In genomic region chr1:21499283-21499945, GRCh38 we compare ENCODE assay signal across 23 cellular contexts. TPM values are rescaled to one million over a fixed set of nuclear protein-coding genes. Genes with fewer than 3 reads are reported as not detected.
"Had no signal": no experiment of that assay in that cellular context is flagged by ENCODE, and none has a peak within 500 bp of the region (broad histone marks: within the 10 kb centered on the region; RNA-seq: fewer than 3 reads in every experiment).

No MANE protein-coding gene starts in this region.

- H3K36me3 ChIP-seq: brain microvascular endothelial cell, stomach had no signal

- H3K27ac ChIP-seq: brain microvascular endothelial cell, foreskin keratinocyte, hepatocyte, parathyroid adenoma, stomach had no signal

- DNase-seq: activated CD4-positive, alpha-beta T cell treated with anti-CD3 and anti-CD28 coated beads for 36 hours; activated CD4-positive, alpha-beta T cell treated with anti-CD3 and anti-CD28 coated beads, Interleukin-2, amount 50 U/mL, for 48 hours; activated gamma-delta T cell treated with Interleukin-2 at 50 U/mL for 16 hours; activated T-cell treated with anti-CD3 and anti-CD28 coated beads for 4 hours; amniotic stem cell; brain microvascular endothelial cell; cortex of kidney; effector CD4-positive, alpha-beta T cell; foreskin keratinocyte; left cardiac atrium; midbrain; stimulated activated CD4-positive, alpha-beta T cell treated with anti-CD3 and anti-CD28 coated beads, Interleukin-4, amount 100 ng/mL, for 24 hours; stomach had no signal

- H3K27me3 ChIP-seq: brain microvascular endothelial cell, hepatocyte had no signal

- H3K9ac ChIP-seq: parathyroid adenoma had no signal

- H2AFZ ChIP-seq: hepatocyte, parathyroid adenoma had no signal

- H3K4me3 ChIP-seq: hepatocyte, stomach had no signal

- H3K4me2 ChIP-seq: hepatocyte had no signal

- H3K4me1 ChIP-seq: foreskin keratinocyte, parathyroid adenoma, stomach had no signal

- H3K9me3 ChIP-seq: stomach had no signal

- ATAC-seq: activated CD4-positive, alpha-beta T cell treated with anti-CD3 and anti-CD28 coated beads for 36 hours; activated naive CD4-positive, alpha-beta T cell treated with anti-CD3 and anti-CD28 coated beads, Interleukin-2, amount 50 U/mL, for 72 hours; esophagus mucosa; foreskin keratinocyte; left cardiac atrium; sciatic nerve; stimulated activated effector memory CD8-positive, alpha-beta T cell treated with anti-CD3 and anti-CD28 coated beads, Interleukin-12 subunit alpha, Interleukin-12 subunit beta, amount 100 ng/mL, for 72 hours; WTC11 had no signal

RNA-seq across cellular contexts. Expression of gene ALPL, which starts 9.8 kb away (rescaled TPM):
- total RNA-seq: activated CD4-positive, alpha-beta T cell treated with anti-CD3 and anti-CD28 coated beads for 36 hours; activated naive CD4-positive, alpha-beta T cell treated with anti-CD3 and anti-CD28 coated beads, Interleukin-2, amount 50 U/mL, for 72 hours; activated T-helper 1 cell treated with anti-CD3 and anti-CD28 coated beads, Interleukin-12 subunit alpha, Interleukin-12 subunit beta, Interleukin-2, Interleukin-4 antibody, amounts not matched to agents 30 ng/mL and 10 ng/mL and 1 ng/mL, durations not matched to agents 14 hours and 24 hours and 36 hours; foreskin keratinocyte; lung microvascular endothelial cell; T-helper 2 cell treated with Interferon-gamma antibody and Interleukin-4, amounts not matched to agents 100 ng/mL and 5 ng/mL, for 36 hours had no signal
